8 cellular contexts compared by ENCODE assay signal in genomic region chr12:120264086-120264485, GRCh38. TPM values are rescaled to one million over a fixed set of nuclear protein-coding genes. Genes with fewer than 3 reads are reported as not detected.
DNase-seq lines count a peak whose midpoint lies in the region; ATAC-seq and TF ChIP-seq lines count a peak whose summit lies in the region.

No MANE protein-coding gene starts in this region.

- H3K9me3 ChIP-seq in duodenal mucosa (ENCODE audit: control insufficient read depth in 1 of 2, low read length in 2 of 2), result no peaks in the 10 kb centered on the region
- H3K9me3 ChIP-seq in mesodermal cell (ENCODE audit: control insufficient read depth, low read length), result no peaks in the 10 kb centered on the region
- no peaks in the 10 kb centered on the region for H3K9me3 ChIP-seq in upper lobe of right lung

- H3K27me3 ChIP-seq in duodenal mucosa (ENCODE audit: control insufficient read depth in 1 of 2, insufficient read depth in 2 of 2, low read length in 2 of 2) (no peaks in the 10 kb centered on the region), upper lobe of right lung (no peaks in the 10 kb centered on the region)

- intact Hi-C loops in upper lobe of right lung (cut with DNase I), result no loop called here

- ATAC-seq in upper lobe of right lung (no peak), GM18519 (IDR thresholded peaks at IDR 0.05; ENCODE audit: low FRiP score, unreplicated experiment) (no peak)

- H3K4me1 Mint-ChIP-seq in activated T-cell treated with anti-CD3 and anti-CD28 coated beads, Interleukin-2, amount 50 U/mL, for 24 hours (ENCODE audit: low read depth), result peaks cover 60% of the 10 kb centered on the region

- H3K4me3 ChIP-seq in duodenal mucosa (ENCODE audit: low read depth in 1 of 2, low read length in 2 of 2) (peak overlapping the region; percentile 79 to 81), mesodermal cell (ENCODE audit: extremely low read depth, insufficient read depth, low read length, poor library complexity, severe bottlenecking) (peak overlapping the region; percentile 87), upper lobe of right lung (peak overlapping the region; percentile 68)

- peak overlapping the region; percentile 88 for H3K4me3 Mint-ChIP-seq in activated T-cell treated with anti-CD3 and anti-CD28 coated beads, Interleukin-2, amount 50 U/mL, for 24 hours

- H3K27ac ChIP-seq in duodenal mucosa (ENCODE audit: low read depth, low read length), result peak overlapping the region; percentile 64
- H3K27ac ChIP-seq in mesodermal cell (ENCODE audit: low read depth, low read length, severe bottlenecking), result peak overlapping the region; percentile 29
- peak overlapping the region; percentile 83 for H3K27ac ChIP-seq in upper lobe of right lung

- TF ChIP-seq CTCF in upper lobe of right lung (IDR thresholded peaks at IDR 0.05), result no peak

- H3K27me3 Mint-ChIP-seq in activated T-cell treated with anti-CD3 and anti-CD28 coated beads, Interleukin-2, amount 50 U/mL, for 24 hours, result no peaks in the 10 kb centered on the region

- WGBS in mesodermal cell (ENCODE audit: insufficient coverage in 2 of 2), 2 experiments, result 72 to 90% methylated on average over 2 of the region's 6 CpGs

- peak overlapping the region; percentile 94 for H3K27ac Mint-ChIP-seq in activated T-cell treated with anti-CD3 and anti-CD28 coated beads, Interleukin-2, amount 50 U/mL, for 24 hours

- H3K4me1 ChIP-seq in duodenal mucosa (ENCODE audit: control insufficient read depth in 1 of 2, insufficient read depth in 2 of 2, low read length in 2 of 2), result peaks cover 45 to 51% of the 10 kb centered on the region in 2 donors
- H3K4me1 ChIP-seq in mesodermal cell (ENCODE audit: control insufficient read depth, insufficient read depth, low read length, poor library complexity, severe bottlenecking), result peaks cover 34% of the 10 kb centered on the region
- H3K4me1 ChIP-seq in upper lobe of right lung, result peaks cover 53% of the 10 kb centered on the region

- H3K36me3 ChIP-seq in duodenal mucosa (ENCODE audit: control insufficient read depth in 1 of 2, insufficient read depth in 2 of 2, low read length in 2 of 2) (no peaks in the 10 kb centered on the region), mesodermal cell (ENCODE audit: control insufficient read depth, insufficient read depth, low read length) (peaks cover 37% of the 10 kb centered on the region), upper lobe of right lung (no peaks in the 10 kb centered on the region)

- H3K36me3 Mint-ChIP-seq in activated T-cell treated with anti-CD3 and anti-CD28 coated beads, Interleukin-2, amount 50 U/mL, for 24 hours (ENCODE audit: low read depth), result peaks cover 16% of the 10 kb centered on the region

- no peaks in the 10 kb centered on the region for H3K9me3 Mint-ChIP-seq in activated T-cell treated with anti-CD3 and anti-CD28 coated beads, Interleukin-2, amount 50 U/mL, for 24 hours

- DNase-seq in activated T-cell treated with anti-CD3 and anti-CD28 coated beads, Interleukin-2, amount 50 U/mL, for 24 hours, result no peak
- no peak for DNase-seq in activated T-cell treated with anti-CD3 and anti-CD28 coated beads for 4 hours
- no peak for DNase-seq in upper lobe of right lung
- no peak for DNase-seq in SHP77 (lab: John Stamatoyannopoulos, UW)
- DNase-seq in NCI-H345 (lab: John Stamatoyannopoulos, UW), result no peak

- peak overlapping the region; percentile 27 to 72 for H3K9ac ChIP-seq in duodenal mucosa (ENCODE audit: low read depth in 1 of 2, low read length in 2 of 2)

RNA-seq across cellular contexts. Expression of gene PXN, which starts 1.4 kb away (rescaled TPM):
- 85.7 TPM for polyA plus RNA-seq in mesodermal cell (2013, experiment 1 of 2)
- polyA plus RNA-seq in mesodermal cell (2013, experiment 2 of 2), result 72.4 TPM
- total RNA-seq in upper lobe of right lung, result 105 TPM

RNA-seq across cellular contexts. Expression of gene RNU4-2, which starts 27.6 kb away (rescaled TPM):
- 3,572 TPM for polyA plus RNA-seq in mesodermal cell (2013, experiment 1 of 2)
- polyA plus RNA-seq in mesodermal cell (2013, experiment 2 of 2), result 5,947 TPM
- 14,226 TPM for total RNA-seq in upper lobe of right lung

RNA-seq across cellular contexts. Expression of gene RNU4-1, which starts 29.0 kb away (rescaled TPM):
- 2,740 TPM for polyA plus RNA-seq in mesodermal cell (2013, experiment 1 of 2)
- polyA plus RNA-seq in mesodermal cell (2013, experiment 2 of 2), result 5,488 TPM
- total RNA-seq in upper lobe of right lung, result 2,477 TPM

RNA-seq across cellular contexts. Expression of gene SIRT4, which starts 38.0 kb away (rescaled TPM):
- 4.6 TPM for polyA plus RNA-seq in mesodermal cell (2013, experiment 1 of 2)
- 2.9 TPM for polyA plus RNA-seq in mesodermal cell (2013, experiment 2 of 2)
- total RNA-seq in upper lobe of right lung, result 2.4 TPM

Comparison
In these comparisons a context has a peak if more than half of its experiments do, and no peak if none do; other contexts are left out.
1. H3K27ac ChIP-seq: peak in every context shown above with its lines; median percentile 83 in upper lobe of right lung; 64 in duodenal mucosa; 29 in mesodermal cell.